In genomic region chr10:78301891-78302738, GRCh38 we compare ENCODE assay signal across 8 cellular contexts.
DNase-seq lines count a peak whose midpoint lies in the region; ATAC-seq and TF ChIP-seq lines count a peak whose summit lies in the region.

No MANE protein-coding gene starts in this region.

- CTCF ChIA-PET in RWPE1 (lab: Yijun Ruan, JAX), result interaction anchor here (0.6 to 1.2 kb wide), 4 partner anchors 11 to 255 kb away, joined by 3 to 4 read pairs (median 4); no protein-coding TSS in a partner anchor

- H3K27ac ChIP-seq in RWPE1, result peak overlapping the region; percentile 73

- POLR2A ChIA-PET in RWPE1 (lab: Yijun Ruan, JAX; ENCODE audit: low non-redundant PET), result interaction anchor here (0.5 kb wide), 1 partner anchor 10 kb away, joined by 6 read pairs; no protein-coding TSS in a partner anchor

- no peak for TF ChIP-seq CTCF in RWPE1 (conservative IDR thresholded peaks at IDR 0.05; ENCODE audit: low read depth)

- no peak for ATAC-seq in GM18505 (IDR thresholded peaks at IDR 0.05; ENCODE audit: unreplicated experiment)

- peak; percentile 43 for DNase-seq in NCI-H748 (lab: John Stamatoyannopoulos, UW; ENCODE audit: unreplicated experiment)
- no peak for DNase-seq in NCI-H748 treated with DMSO at 0.1 percent for 48 hours (lab: John Stamatoyannopoulos, UW)
- no peak for DNase-seq in RWPE1 (ENCODE audit: low spot score)
- DNase-seq in erythroblast (lab: John Stamatoyannopoulos, UW), result peak; percentile 23 to 25
- peak; percentile 35 for DNase-seq in pons (ENCODE audit: low spot score)
- no peak for DNase-seq in SIG-M5 treated with dmso at 0.1 percent for 504 hours (lab: John Stamatoyannopoulos, UW; ENCODE audit: unreplicated experiment)
- DNase-seq in germinal center (ENCODE audit: low spot score), result no peak

- no peak for TF ChIP-seq POLR2A in erythroblast (IDR thresholded peaks at IDR 0.05; ENCODE audit: low read length)
- TF ChIP-seq POLR2A in GM18505 (IDR thresholded peaks at IDR 0.05; ENCODE audit: borderline replicate concordance, extremely low read depth, insufficient read depth, insufficient read length), result no peak

Comparison
In these comparisons a context has a peak if more than half of its experiments do, and no peak if none do; other contexts are left out.
1. DNase-seq: peak in NCI-H748 (single experiment), erythroblast (2 of 2) and pons (single experiment); none in NCI-H748 treated with DMSO at 0.1 percent for 48 hours (single experiment), RWPE1 (single experiment), SIG-M5 treated with dmso at 0.1 percent for 504 hours (single experiment) and germinal center (single experiment).